In genomic region chr16:67407788-67408452, GRCh38 we compare ENCODE assay signal across 24 cellular contexts. TPM values are rescaled to one million over a fixed set of nuclear protein-coding genes. Genes with fewer than 3 reads are reported as not detected.
DNase-seq lines count a peak whose midpoint lies in the region; ATAC-seq and TF ChIP-seq lines count a peak whose summit lies in the region.
"Had no signal": no experiment of that assay in that cellular context is flagged by ENCODE, and none has a peak within 500 bp of the region (broad histone marks: within the 10 kb centered on the region; RNA-seq: fewer than 3 reads in every experiment).

No MANE protein-coding gene starts in this region.

- no peak for TF ChIP-seq POLR2A in esophagus muscularis mucosa (IDR thresholded peaks at IDR 0.05; ENCODE audit: low read depth)

- H3K4me3 Mint-ChIP-seq in WTC11 = no peak overlapping the region
- H3K4me3 Mint-ChIP-seq: memory B cell; natural killer cell treated with Interleukin-12 subunit alpha and Interleukin-12 subunit beta and Interleukin-15 and Interleukin-18, amount 100 ng/mL, for 72 hours had no signal

- peak; percentile 55 for ATAC-seq in WTC11
- ATAC-seq: natural killer cell treated with Interleukin-12 subunit alpha and Interleukin-12 subunit beta and Interleukin-15 and Interleukin-18, amount 100 ng/mL, for 72 hours; Panc1 had no signal

- H3K4me3 ChIP-seq in iPS-20b (ENCODE audit: low read length) = no peak overlapping the region
- no peak overlapping the region for H3K4me3 ChIP-seq in subcutaneous abdominal adipose tissue (ENCODE audit: low read depth in 1 of 5, low read length in 5 of 5)
- H3K4me3 ChIP-seq in esophagus muscularis mucosa = no peak overlapping the region
- H3K4me3 ChIP-seq: hepatocyte, psoas muscle, thoracic aorta had no signal

- peak; percentile 46 for DNase-seq in DMS 273 (lab: John Stamatoyannopoulos, UW; ENCODE audit: unreplicated experiment)
- no peak for DNase-seq in DMS 273 treated with DMSO at 0.1 percent for 48 hours (lab: John Stamatoyannopoulos, UW)
- DNase-seq in WTC11 (ENCODE audit: low spot score) = no peak
- DNase-seq in esophagus muscularis mucosa (ENCODE audit: extremely low spot score) = no peak
- DNase-seq in activated gamma-delta T cell (lab: John Stamatoyannopoulos, UW) = no peak
- DNase-seq in LoVo (ENCODE audit: low spot score) = no peak
- DNase-seq: activated CD4-positive, alpha-beta T cell treated with anti-CD3 and anti-CD28 coated beads for 48 hours; activated CD8-positive, alpha-beta memory T cell treated with anti-CD3 and anti-CD28 coated beads, Interleukin-2, amount 50 U/mL, for 4 hours; activated effector memory CD4-positive, alpha-beta T cell treated with anti-CD3 and anti-CD28 coated beads, Interleukin-2, amount 50 U/mL, for 16 hours; amygdala; C1 segment of cervical spinal cord; effector CD8-positive, alpha-beta T cell; HCEC 1CT; kidney glomerular epithelial cell; psoas muscle had no signal

- peaks cover 10% of the 10 kb centered on the region; the same call in 1 of the 2 replicates for H3K4me1 ChIP-seq in iPS-20b (ENCODE audit: insufficient read depth, low read length)
- H3K4me1 ChIP-seq in subcutaneous abdominal adipose tissue (ENCODE audit: control insufficient read depth in 5 of 5, insufficient read depth in 5 of 5, low read length in 5 of 5) = peaks cover 0 to 31% (median 21%) of the 10 kb centered on the region in 5 donors
- H3K4me1 ChIP-seq in esophagus muscularis mucosa = peaks cover 17 to 22% (median 20%) of the 10 kb centered on the region in 4 donors

- intact Hi-C loops in esophagus muscularis mucosa (cut with DNase I) = no loop called here

- no peaks in the 10 kb centered on the region for H3K36me3 Mint-ChIP-seq in WTC11
- H3K36me3 Mint-ChIP-seq: memory B cell; natural killer cell treated with Interleukin-12 subunit alpha and Interleukin-12 subunit beta and Interleukin-15 and Interleukin-18, amount 100 ng/mL, for 72 hours had no signal

- CTCF ChIA-PET in WTC11 (lab: Charles Lee) = interaction anchor here (0.8 to 7.0 kb wide), 18 partner anchors 9 to 161 kb away, joined by 3 to 36 read pairs (median 4); partner anchors contain the start of genes HSD11B2, KCTD19, LRRC36 and TPPP3

- H3K27me3 Mint-ChIP-seq in WTC11 (ENCODE audit: low read depth) = peaks cover 14% of the 10 kb centered on the region

- no peaks in the 10 kb centered on the region for H3K9me3 ChIP-seq in iPS-20b (ENCODE audit: insufficient read depth, low read depth, low read length)
- no peaks in the 10 kb centered on the region for H3K9me3 ChIP-seq in subcutaneous abdominal adipose tissue (ENCODE audit: control insufficient read depth in 5 of 5, low read length in 5 of 5)
- no peaks in the 10 kb centered on the region for H3K9me3 ChIP-seq in esophagus muscularis mucosa
- H3K9me3 ChIP-seq: psoas muscle, thoracic aorta had no signal

- POLR2A ChIA-PET in WTC11 (lab: Charles Lee) = no interaction called here

- TF ChIP-seq EP300 in esophagus muscularis mucosa (IDR thresholded peaks at IDR 0.05) = no peak

- 79% methylated on average over 6 of the region's 6 CpGs for WGBS in esophagus muscularis mucosa

- H3K9ac ChIP-seq in iPS-20b (ENCODE audit: low read depth, low read length) (peak overlapping the region; percentile 30; the same call in 1 of the 2 replicates), subcutaneous abdominal adipose tissue (ENCODE audit: low read length in 5 of 5) (no peak overlapping the region)
- H3K9ac ChIP-seq: KMS-11 had no signal

- no peaks in the 10 kb centered on the region for H3K27me3 ChIP-seq in iPS-20b (ENCODE audit: insufficient read depth, low read length)
- H3K27me3 ChIP-seq in subcutaneous abdominal adipose tissue (ENCODE audit: control insufficient read depth in 5 of 5, insufficient read depth in 4 of 5, low read length in 5 of 5) = no peaks in the 10 kb centered on the region
- no peaks in the 10 kb centered on the region for H3K27me3 ChIP-seq in esophagus muscularis mucosa
- H3K27me3 ChIP-seq: hepatocyte had no signal

- no peaks in the 10 kb centered on the region for H3K9me3 Mint-ChIP-seq in WTC11
- H3K9me3 Mint-ChIP-seq: memory B cell; natural killer cell treated with Interleukin-12 subunit alpha and Interleukin-12 subunit beta and Interleukin-15 and Interleukin-18, amount 100 ng/mL, for 72 hours had no signal

- TF ChIP-seq CTCF in WTC11 (IDR thresholded peaks at IDR 0.05) = no peak
- no peak for TF ChIP-seq CTCF in esophagus muscularis mucosa (IDR thresholded peaks at IDR 0.05)

- H3K36me3 ChIP-seq in iPS-20b (ENCODE audit: insufficient read depth, low read depth, low read length) = no peaks in the 10 kb centered on the region
- peaks cover 0 to 4% (median 0%) of the 10 kb centered on the region in 5 donors for H3K36me3 ChIP-seq in subcutaneous abdominal adipose tissue (ENCODE audit: control insufficient read depth in 5 of 5, insufficient read depth in 5 of 5, low read length in 5 of 5)
- peaks cover 0 to 23% (median 0%) of the 10 kb centered on the region in 4 donors for H3K36me3 ChIP-seq in esophagus muscularis mucosa
- H3K36me3 ChIP-seq: thoracic aorta had no signal

- H3K27ac ChIP-seq in iPS-20b (ENCODE audit: low read length) (no peak overlapping the region), subcutaneous abdominal adipose tissue (ENCODE audit: low read depth, low read length) (peak overlapping the region; percentile 50), esophagus muscularis mucosa (replicated peaks in 1 of 4) (no peak overlapping the region)
- H3K27ac ChIP-seq: 22Rv1, hepatocyte, KMS-11, thoracic aorta had no signal

- peaks cover 39% of the 10 kb centered on the region for H3K4me1 Mint-ChIP-seq in WTC11
- H3K4me1 Mint-ChIP-seq: memory B cell had no signal

- H3K27ac Mint-ChIP-seq in WTC11 = peak overlapping the region; percentile 57; the same call in 1 of the 2 replicates
- H3K27ac Mint-ChIP-seq: memory B cell; natural killer cell treated with Interleukin-12 subunit alpha and Interleukin-12 subunit beta and Interleukin-15 and Interleukin-18, amount 100 ng/mL, for 72 hours had no signal

TF ChIP-seq in WTC11, 78 proteins besides CTCF, POLR2A, EP300 and RAD21:
- TF ChIP-seq, protein P1, sequence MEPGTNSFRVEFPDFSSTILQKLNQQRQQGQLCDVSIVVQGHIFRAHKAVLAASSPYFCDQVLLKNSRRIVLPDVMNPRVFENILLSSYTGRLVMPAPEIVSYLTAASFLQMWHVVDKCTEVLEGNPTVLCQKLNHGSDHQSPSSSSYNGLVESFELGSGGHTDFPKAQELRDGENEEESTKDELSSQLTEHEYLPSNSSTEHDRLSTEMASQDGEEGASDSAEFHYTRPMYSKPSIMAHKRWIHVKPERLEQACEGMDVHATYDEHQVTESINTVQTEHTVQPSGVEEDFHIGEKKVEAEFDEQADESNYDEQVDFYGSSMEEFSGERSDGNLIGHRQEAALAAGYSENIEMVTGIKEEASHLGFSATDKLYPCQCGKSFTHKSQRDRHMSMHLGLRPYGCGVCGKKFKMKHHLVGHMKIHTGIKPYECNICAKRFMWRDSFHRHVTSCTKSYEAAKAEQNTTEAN (CRISPR knock-in tag; IDR thresholded peaks at IDR 0.05) = no peak
- TF ChIP-seq GTF2I (CRISPR knock-in tag; conservative IDR thresholded peaks at IDR 0.05) = no peak
- TF ChIP-seq ZNF121 (CRISPR knock-in tag; IDR thresholded peaks at IDR 0.05) = peak; percentile 34; the same call in 1 of the 2 replicates

RNA-seq across cellular contexts. Expression of gene ZDHHC1, which starts 8.4 kb away (rescaled TPM):
- total RNA-seq in WTC11 (2021) (4.2 to 4.9 TPM (median 4.6 TPM) in 3 replicates), esophagus muscularis mucosa (10 to 100 TPM; 11.6 to 27.5 (median 20.8) TPM)

RNA-seq across cellular contexts. Expression of gene TPPP3, which starts 14.6 kb away (rescaled TPM):
- 0.57 to 0.74 TPM (median 0.64 TPM) in 3 replicates for total RNA-seq in WTC11 (2021)
- total RNA-seq in esophagus muscularis mucosa = 100 to 1,000 TPM in 1 of 4 donors, 10 to 100 TPM in 3; 32.0 to 116 (median 41.3) TPM

RNA-seq across cellular contexts. Expression of gene HSD11B2, which starts 23.0 kb away (rescaled TPM):
- total RNA-seq in WTC11 (2021) (33.4 to 38.3 TPM (median 36.4 TPM) in 3 replicates), esophagus muscularis mucosa (1 to 10 TPM in 2 of 4 donors, under 1 TPM in 1, not detected in 1; 0.42 to 2.2 (median 1.1) TPM)
- total RNA-seq: natural killer cell treated with Interleukin-12 subunit alpha and Interleukin-12 subunit beta and Interleukin-15 and Interleukin-18, amount 100 ng/mL, for 72 hours; thoracic aorta had no signal

Comparison
In these comparisons a context has a peak if more than half of its experiments do, and no peak if none do; other contexts are left out.
1. RNA of gene TPPP3, which starts 14.6 kb away (total RNA-seq): 32.0 to 116 TPM in esophagus muscularis mucosa; 0.57 to 0.74 TPM in WTC11; every median in the first group is over 10 times any median in the second.
2. RNA of gene HSD11B2, which starts 23.0 kb away (total RNA-seq): 33.4 to 38.3 TPM in WTC11; 0.42 to 2.2 TPM in esophagus muscularis mucosa; every median in the first group is over 10 times any median in the second.